ENCODE assay signal across 18 cellular contexts in the genomic region with DNA sequence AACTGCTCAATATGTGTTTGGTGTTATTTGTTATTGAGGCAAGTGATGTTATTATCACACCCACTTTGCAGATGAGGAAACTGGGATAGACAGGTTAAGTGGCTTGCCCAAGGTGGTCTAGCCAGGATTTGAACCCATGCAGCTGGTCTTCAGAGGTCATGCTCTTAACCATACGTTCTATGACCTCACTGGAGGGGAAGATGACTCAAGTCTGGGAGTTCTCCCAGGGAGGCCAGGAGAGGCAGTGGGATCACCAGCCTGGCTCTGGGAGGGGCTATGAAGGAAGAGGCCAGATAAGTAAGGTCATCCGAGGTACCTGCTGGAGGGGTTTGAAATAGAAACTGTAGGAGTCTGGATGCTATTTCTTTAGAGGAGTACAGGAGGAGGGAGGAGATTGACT.
DNase-seq lines count a peak whose midpoint lies in the region; FAIRE-seq and TF ChIP-seq lines count a peak whose summit lies in the region.
"Had no signal": no experiment of that assay in that cellular context is flagged by ENCODE, and none has a peak within 500 bp of the region (broad histone marks: within the 10 kb centered on the region; RNA-seq: fewer than 3 reads in every experiment).

No MANE protein-coding gene starts in this region.

- H3K4me1 ChIP-seq in HEK293 (ENCODE audit: control insufficient read depth, insufficient read depth, low read length) (no peaks in the 10 kb centered on the region), sigmoid colon (peaks cover 0 to 37% (median 25%) of the 10 kb centered on the region in 4 donors)
- H3K4me1 ChIP-seq: prostate gland had no signal

- H3K27me3 ChIP-seq in sigmoid colon = no peaks in the 10 kb centered on the region

- TF ChIP-seq POLR2A in sigmoid colon (IDR thresholded peaks at IDR 0.05) = no peak

- CTCF ChIA-PET in HEK293 (lab: Yijun Ruan, JAX) = interaction anchor here (0.6 to 1.3 kb wide), 2 partner anchors 11 to 38 kb away, joined by 3 to 5 read pairs; no protein-coding TSS in a partner anchor

- H3K36me3 ChIP-seq in HEK293 (ENCODE audit: control insufficient read depth in 2 of 2, insufficient read depth in 1 of 2, low read length in 2 of 2) (no peaks in the 10 kb centered on the region), sigmoid colon (peaks cover 0 to 4% (median 0%) of the 10 kb centered on the region in 4 donors)
- H3K36me3 ChIP-seq: prostate gland had no signal

- no peak for TF ChIP-seq EP300 in sigmoid colon (IDR thresholded peaks at IDR 0.05)

- TF ChIP-seq CTCF in D721Med (IDR thresholded peaks at IDR 0.05; ENCODE audit: insufficient read depth, missing control alignments) (no peak), HEK293 (tag by site-specific recombination; IDR thresholded peaks at IDR 0.05) (no peak), astrocyte of the spinal cord (IDR thresholded peaks at IDR 0.05; ENCODE audit: low read depth, low read length) (no peak), sigmoid colon (IDR thresholded peaks at IDR 0.05) (no peak)

- H3K4me3 ChIP-seq in HEK293 (ENCODE audit: low read depth, low read length) (no peak overlapping the region), astrocyte of the spinal cord (ENCODE audit: low read depth, low read length) (no peak overlapping the region), sigmoid colon (no peak overlapping the region)
- H3K4me3 ChIP-seq: prostate gland had no signal

- FAIRE-seq in D721Med (lab: Jason Lieb, UNC) = peak; percentile 55
- FAIRE-seq: urothelium cell line had no signal

- H3K27ac ChIP-seq in HEK293 (ENCODE audit: extremely low read depth, low read depth, low read length) (no peak overlapping the region), sigmoid colon (no peak overlapping the region)
- H3K27ac ChIP-seq: prostate gland had no signal

- WGBS in sigmoid colon, 2 donors = 90% methylated on average over 2 of the region's 2 CpGs

- intact Hi-C loops in sigmoid colon (cut with DNase I) = no loop called here

- H3K9me3 ChIP-seq in HEK293 (ENCODE audit: control insufficient read depth, insufficient read depth, low read depth, low read length) = no peaks in the 10 kb centered on the region
- no peaks in the 10 kb centered on the region for H3K9me3 ChIP-seq in sigmoid colon
- H3K9me3 ChIP-seq: prostate gland had no signal

- in situ Hi-C loops in astrocyte of the spinal cord (cut with HindIII; ENCODE audit: low sequenced_read_pairs) = no loop called here

- POLR2A ChIA-PET in HEK293 (lab: Yijun Ruan, JAX) = no interaction called here

- no peak for DNase-seq in D721Med (ENCODE audit: insufficient read length, low spot score)
- DNase-seq in astrocyte of the spinal cord (ENCODE audit: low read depth, low spot score) = peak; percentile 55
- DNase-seq in glomerular visceral epithelial cell (ENCODE audit: extremely low spot score) = peak; percentile 42
- no peak for DNase-seq in NCI-H345 treated with DMSO at 0.1 percent for 48 hours (lab: John Stamatoyannopoulos, UW; ENCODE audit: unreplicated experiment)
- no peak for DNase-seq in sigmoid colon
- DNase-seq in stimulated activated CD4-positive, alpha-beta T cell treated with anti-CD3 and anti-CD28 coated beads, Interleukin-2, amount 100 ng/mL, for 24 hours = no peak
- no peak for DNase-seq in islet precursor cell
- DNase-seq: CD4-positive, alpha-beta T cell; effector memory CD4-positive, alpha-beta T cell; Karpas-422; NCI-H2081; NCI-H510A; nephron progenitor cell; stimulated activated CD4-positive, alpha-beta T cell treated with anti-CD3 and anti-CD28 coated beads, Interleukin-1b, Interleukin-23, amount 100 ng/mL, for 48 hours; T-helper 9 cell had no signal

TF ChIP-seq in HEK293, 187 proteins besides CTCF, POLR2A, EP300 and RAD21 (continues in another document):
- TF ChIP-seq, protein P1, sequence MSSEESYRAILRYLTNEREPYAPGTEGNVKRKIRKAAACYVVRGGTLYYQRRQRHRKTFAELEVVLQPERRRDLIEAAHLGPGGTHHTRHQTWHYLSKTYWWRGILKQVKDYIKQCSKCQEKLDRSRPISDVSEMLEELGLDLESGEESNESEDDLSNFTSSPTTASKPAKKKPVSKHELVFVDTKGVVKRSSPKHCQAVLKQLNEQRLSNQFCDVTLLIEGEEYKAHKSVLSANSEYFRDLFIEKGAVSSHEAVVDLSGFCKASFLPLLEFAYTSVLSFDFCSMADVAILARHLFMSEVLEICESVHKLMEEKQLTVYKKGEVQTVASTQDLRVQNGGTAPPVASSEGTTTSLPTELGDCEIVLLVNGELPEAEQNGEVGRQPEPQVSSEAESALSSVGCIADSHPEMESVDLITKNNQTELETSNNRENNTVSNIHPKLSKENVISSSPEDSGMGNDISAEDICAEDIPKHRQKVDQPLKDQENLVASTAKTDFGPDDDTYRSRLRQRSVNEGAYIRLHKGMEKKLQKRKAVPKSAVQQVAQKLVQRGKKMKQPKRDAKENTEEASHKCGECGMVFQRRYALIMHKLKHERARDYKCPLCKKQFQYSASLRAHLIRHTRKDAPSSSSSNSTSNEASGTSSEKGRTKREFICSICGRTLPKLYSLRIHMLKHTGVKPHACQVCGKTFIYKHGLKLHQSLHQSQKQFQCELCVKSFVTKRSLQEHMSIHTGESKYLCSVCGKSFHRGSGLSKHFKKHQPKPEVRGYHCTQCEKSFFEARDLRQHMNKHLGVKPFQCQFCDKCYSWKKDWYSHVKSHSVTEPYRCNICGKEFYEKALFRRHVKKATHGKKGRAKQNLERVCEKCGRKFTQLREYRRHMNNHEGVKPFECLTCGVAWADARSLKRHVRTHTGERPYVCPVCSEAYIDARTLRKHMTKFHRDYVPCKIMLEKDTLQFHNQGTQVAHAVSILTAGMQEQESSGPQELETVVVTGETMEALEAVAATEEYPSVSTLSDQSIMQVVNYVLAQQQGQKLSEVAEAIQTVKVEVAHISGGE (tag by site-specific recombination; conservative IDR thresholded peaks at IDR 0.05; ENCODE audit: low read depth) = no peak
- TF ChIP-seq, protein P2, sequence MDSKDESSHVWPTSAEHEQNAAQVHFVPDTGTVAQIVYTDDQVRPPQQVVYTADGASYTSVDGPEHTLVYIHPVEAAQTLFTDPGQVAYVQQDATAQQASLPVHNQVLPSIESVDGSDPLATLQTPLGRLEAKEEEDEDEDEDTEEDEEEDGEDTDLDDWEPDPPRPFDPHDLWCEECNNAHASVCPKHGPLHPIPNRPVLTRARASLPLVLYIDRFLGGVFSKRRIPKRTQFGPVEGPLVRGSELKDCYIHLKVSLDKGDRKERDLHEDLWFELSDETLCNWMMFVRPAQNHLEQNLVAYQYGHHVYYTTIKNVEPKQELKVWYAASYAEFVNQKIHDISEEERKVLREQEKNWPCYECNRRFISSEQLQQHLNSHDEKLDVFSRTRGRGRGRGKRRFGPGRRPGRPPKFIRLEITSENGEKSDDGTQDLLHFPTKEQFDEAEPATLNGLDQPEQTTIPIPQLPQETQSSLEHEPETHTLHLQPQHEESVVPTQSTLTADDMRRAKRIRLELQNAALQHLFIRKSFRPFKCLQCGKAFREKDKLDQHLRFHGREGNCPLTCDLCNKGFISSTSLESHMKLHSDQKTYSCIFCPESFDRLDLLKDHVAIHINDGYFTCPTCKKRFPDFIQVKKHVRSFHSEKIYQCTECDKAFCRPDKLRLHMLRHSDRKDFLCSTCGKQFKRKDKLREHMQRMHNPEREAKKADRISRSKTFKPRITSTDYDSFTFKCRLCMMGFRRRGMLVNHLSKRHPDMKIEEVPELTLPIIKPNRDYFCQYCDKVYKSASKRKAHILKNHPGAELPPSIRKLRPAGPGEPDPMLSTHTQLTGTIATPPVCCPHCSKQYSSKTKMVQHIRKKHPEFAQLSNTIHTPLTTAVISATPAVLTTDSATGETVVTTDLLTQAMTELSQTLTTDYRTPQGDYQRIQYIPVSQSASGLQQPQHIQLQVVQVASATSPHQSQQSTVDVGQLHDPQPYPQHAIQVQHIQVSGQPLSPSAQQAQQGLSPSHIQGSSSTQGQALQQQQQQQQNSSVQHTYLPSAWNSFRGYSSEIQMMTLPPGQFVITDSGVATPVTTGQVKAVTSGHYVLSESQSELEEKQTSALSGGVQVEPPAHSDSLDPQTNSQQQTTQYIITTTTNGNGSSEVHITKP (tag by site-specific recombination; IDR thresholded peaks at IDR 0.05) = no peak
- no peak for TF ChIP-seq ZBTB20 (tag by site-specific recombination; IDR thresholded peaks at IDR 0.05)
- TF ChIP-seq GLIS1 (tag by site-specific recombination; IDR thresholded peaks at IDR 0.05) = peak; percentile 84
- TF ChIP-seq ZNF184 (tag by site-specific recombination; IDR thresholded peaks at IDR 0.05) = 0 out of 2 replicates have a peak, but pooled peaks have one; percentile 28
- TF ChIP-seq, protein P3, sequence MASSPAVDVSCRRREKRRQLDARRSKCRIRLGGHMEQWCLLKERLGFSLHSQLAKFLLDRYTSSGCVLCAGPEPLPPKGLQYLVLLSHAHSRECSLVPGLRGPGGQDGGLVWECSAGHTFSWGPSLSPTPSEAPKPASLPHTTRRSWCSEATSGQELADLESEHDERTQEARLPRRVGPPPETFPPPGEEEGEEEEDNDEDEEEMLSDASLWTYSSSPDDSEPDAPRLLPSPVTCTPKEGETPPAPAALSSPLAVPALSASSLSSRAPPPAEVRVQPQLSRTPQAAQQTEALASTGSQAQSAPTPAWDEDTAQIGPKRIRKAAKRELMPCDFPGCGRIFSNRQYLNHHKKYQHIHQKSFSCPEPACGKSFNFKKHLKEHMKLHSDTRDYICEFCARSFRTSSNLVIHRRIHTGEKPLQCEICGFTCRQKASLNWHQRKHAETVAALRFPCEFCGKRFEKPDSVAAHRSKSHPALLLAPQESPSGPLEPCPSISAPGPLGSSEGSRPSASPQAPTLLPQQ (tag by site-specific recombination; IDR thresholded peaks at IDR 0.05) = no peak
- TF ChIP-seq ZNF560 (tag by site-specific recombination; IDR thresholded peaks at IDR 0.05; ENCODE audit: borderline replicate concordance) = no peak
- TF ChIP-seq, protein P4, sequence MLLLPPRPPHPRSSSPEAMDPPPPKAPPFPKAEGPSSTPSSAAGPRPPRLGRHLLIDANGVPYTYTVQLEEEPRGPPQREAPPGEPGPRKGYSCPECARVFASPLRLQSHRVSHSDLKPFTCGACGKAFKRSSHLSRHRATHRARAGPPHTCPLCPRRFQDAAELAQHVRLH (tag by site-specific recombination; IDR thresholded peaks at IDR 0.05) = no peak
- TF ChIP-seq ZNF629 (tag by site-specific recombination; IDR thresholded peaks at IDR 0.05) = peak; percentile 90

Comparison
In these comparisons a context has a peak if more than half of its experiments do, and no peak if none do; other contexts are left out.
1. DNase-seq: peak in astrocyte of the spinal cord (single experiment) and glomerular visceral epithelial cell (single experiment); none in D721Med (single experiment), NCI-H345 treated with DMSO at 0.1 percent for 48 hours (single experiment), sigmoid colon (single experiment), stimulated activated CD4-positive, alpha-beta T cell treated with anti-CD3 and anti-CD28 coated beads, Interleukin-2, amount 100 ng/mL, for 24 hours (0 of 2) and islet precursor cell (single experiment).